Comparison of ENCODE assay signal across 11 cellular contexts in genomic region chr12:51188359-51189051, GRCh38. TPM values are rescaled to one million over a fixed set of nuclear protein-coding genes. Genes with fewer than 3 reads are reported as not detected.
A peak's percentile ranks its signal among the peaks of the same experiment; 100 is the strongest.
DNase-seq lines count a peak whose midpoint lies in the region; TF ChIP-seq lines count a peak whose summit lies in the region.
"Had no signal": no experiment of that assay in that cellular context is flagged by ENCODE, and none has a peak within 500 bp of the region (broad histone marks: within the 10 kb centered on the region; RNA-seq: fewer than 3 reads in every experiment).

No MANE protein-coding gene starts in this region.

- no peaks in the 10 kb centered on the region for H3K79me1 ChIP-seq in H9 (ENCODE audit: insufficient read depth, low read depth, low read length, poor library complexity, severe bottlenecking)

- no peak overlapping the region for H3K4ac ChIP-seq in H9 (ENCODE audit: low read depth, low read length)

- no peak overlapping the region for H2BK12ac ChIP-seq in H9 (ENCODE audit: insufficient read length, low read depth, low read length)

- no peak overlapping the region for H3K4me2 ChIP-seq in H9 (ENCODE audit: insufficient read depth, insufficient read length, low read length)

- no peak overlapping the region for H3K4me3 ChIP-seq in skeletal muscle tissue (ENCODE audit: low read length in 3 of 3)
- H3K4me3 ChIP-seq: cardiac muscle cell, left ventricle myocardium inferior had no signal

- H3K27ac ChIP-seq in H9 (ENCODE audit: insufficient read length, low read depth, low read length) (no peak overlapping the region), skeletal muscle tissue (ENCODE audit: low read depth, low read length) (peak overlapping the region; percentile 69)
- H3K27ac ChIP-seq: cardiac muscle cell, left ventricle myocardium inferior had no signal

- H3K27me3 Mint-ChIP-seq in H9 (ENCODE audit: low read depth), result peaks cover 13% of the 10 kb centered on the region

- no peak overlapping the region for H2BK20ac ChIP-seq in H9 (ENCODE audit: low read depth, low read length, poor library complexity, severe bottlenecking)

- H2BK120ac ChIP-seq in H9 (ENCODE audit: low read depth, low read length, poor library complexity, severe bottlenecking), result no peak overlapping the region

- H3K56ac ChIP-seq in H9 (ENCODE audit: insufficient read length, low read depth, low read length), result no peak overlapping the region

- H3K9me3 ChIP-seq in H9 (ENCODE audit: control insufficient read depth, low read depth, low read length), result no peaks in the 10 kb centered on the region
- no peaks in the 10 kb centered on the region for H3K9me3 ChIP-seq in skeletal muscle tissue (ENCODE audit: control insufficient read depth in 3 of 3, low read length in 3 of 3)
- H3K9me3 ChIP-seq: left ventricle myocardium inferior had no signal

- POLR2A ChIA-PET in HEK293T (lab: Yijun Ruan, JAX), result interaction anchor here (0.6 kb wide), 1 partner anchor 183 kb away, joined by 3 read pairs; no protein-coding TSS in a partner anchor

- H3K79me2 ChIP-seq in H9 (ENCODE audit: insufficient read depth, low read length), result no peaks in the 10 kb centered on the region

- no peak overlapping the region for H3K4me3 Mint-ChIP-seq in H9

- no peak overlapping the region for H4K5ac ChIP-seq in H9 (ENCODE audit: insufficient read length, low read depth, low read length)

- no peak overlapping the region for H2BK5ac ChIP-seq in H9 (ENCODE audit: insufficient read length, low read length)

- H2AK5ac ChIP-seq in H9 (ENCODE audit: insufficient read length, low read length), result no peak overlapping the region

- no peak overlapping the region for H3T11ph ChIP-seq in H9 (ENCODE audit: low read length)

- CTCF ChIA-PET in HEK293T (lab: Yijun Ruan, JAX), result interaction anchor here (0.6 kb wide), 1 partner anchor 816 kb away, joined by 3 read pairs; no protein-coding TSS in a partner anchor

- H3K18ac ChIP-seq in H9 (ENCODE audit: insufficient read length, low read depth, low read length), result no peak overlapping the region

- H3K36me3 ChIP-seq in skeletal muscle tissue (ENCODE audit: control insufficient read depth in 3 of 3, insufficient read depth in 3 of 3, low read length in 3 of 3), result peaks cover 16 to 29% (median 26%) of the 10 kb centered on the region in 3 donors
- H3K36me3 ChIP-seq: cardiac muscle cell had no signal

- no peak overlapping the region for H4K8ac ChIP-seq in H9 (replicated peaks; ENCODE audit: insufficient read length, low read depth, low read length)

- WGBS in H9 (ENCODE audit: extremely low coverage, insufficient read length, low lambda C conversion rate), result no CpG with 5 or more reads among the region's 14 CpGs

- H3K27me3 ChIP-seq in H9 (ENCODE audit: insufficient read depth, low read length) (no peaks in the 10 kb centered on the region), skeletal muscle tissue (ENCODE audit: control insufficient read depth in 3 of 3, insufficient read depth in 3 of 3, low read length in 3 of 3) (no peaks in the 10 kb centered on the region)
- H3K27me3 ChIP-seq: cardiac muscle cell had no signal

- DNase-seq in NCI-H146 (lab: John Stamatoyannopoulos, UW), result peak; percentile 31
- no peak for DNase-seq in NCI-H146 treated with DMSO at 0.1 percent for 48 hours (lab: John Stamatoyannopoulos, UW; ENCODE audit: unreplicated experiment)
- no peak for DNase-seq in H9
- DNase-seq in NAMALWA (ENCODE audit: low spot score), result peak; percentile 40
- no peak for DNase-seq in HuH-7 (ENCODE audit: low spot score)
- DNase-seq in HEK293T (ENCODE audit: extremely low spot score), result no peak
- no peak for DNase-seq in NCI-H2196 treated with DMSO at 0.1 percent for 48 hours (lab: John Stamatoyannopoulos, UW; ENCODE audit: unreplicated experiment)
- DNase-seq: left ventricle myocardium inferior, NCI-H510A treated with DMSO at 0.1 percent for 48 hours had no signal

- H2AFZ ChIP-seq in H9 (ENCODE audit: low read length), result no peak overlapping the region

- peaks cover 10 to 17% of the 10 kb centered on the region in 2 experiments for H3K4me1 Mint-ChIP-seq in H9

- H3K9ac ChIP-seq in H9 (ENCODE audit: extremely low read depth, insufficient read length, low read length) (peak overlapping the region; percentile 18), skeletal muscle tissue (ENCODE audit: low read depth in 1 of 3, low read length in 3 of 3) (peak overlapping the region in 1 of 3 donors; percentile 8)

- H4K91ac ChIP-seq in H9 (ENCODE audit: insufficient read length, low read depth, low read length), result no peak overlapping the region

- no peak overlapping the region for H2BK15ac ChIP-seq in H9 (ENCODE audit: low read depth, low read length)

- TF ChIP-seq CTCF in H9 (conservative IDR thresholded peaks at IDR 0.05), result no peak

- peak overlapping the region in 1 of 3 experiments; percentile 44; a peak in 3 of 7 replicates for H3K27ac Mint-ChIP-seq in H9

- H3K23me2 ChIP-seq in H9 (ENCODE audit: insufficient read length, low read depth, low read length, poor library complexity, severe bottlenecking), result no peaks in the 10 kb centered on the region

- H3K4me1 ChIP-seq in H9 (ENCODE audit: insufficient read depth, low read length) (no peaks in the 10 kb centered on the region), skeletal muscle tissue (ENCODE audit: control insufficient read depth in 3 of 3, insufficient read depth in 3 of 3, low read length in 3 of 3) (peaks cover 16 to 50% (median 23%) of the 10 kb centered on the region in 3 donors)

- no peaks in the 10 kb centered on the region for H4K20me1 ChIP-seq in H9 (ENCODE audit: control insufficient read depth, insufficient read depth, insufficient read length)

- H3K14ac ChIP-seq in H9 (ENCODE audit: insufficient read depth, low read length), result no peak overlapping the region

- peaks cover 0 to 10% (median 3%) of the 10 kb centered on the region in 3 experiments; a peak in 2 of 7 replicates for H3K36me3 Mint-ChIP-seq in H9 (ENCODE audit: insufficient read depth in 1 of 3, low read depth in 3 of 3)

- no peaks in the 10 kb centered on the region for H3K9me3 Mint-ChIP-seq in H9

- no peak overlapping the region for H3K23ac ChIP-seq in H9 (ENCODE audit: insufficient read length, low read depth, low read length)

TF ChIP-seq in HEK293T, 16 proteins besides CTCF, POLR2A, EP300 and RAD21:
- no peak for TF ChIP-seq FOXM1 (IDR thresholded peaks at IDR 0.05; ENCODE audit: borderline replicate concordance)
- TF ChIP-seq SP1 (IDR thresholded peaks at IDR 0.05), result no peak
- TF ChIP-seq CTBP1 (IDR thresholded peaks at IDR 0.05; ENCODE audit: borderline replicate concordance), result no peak
- no peak for TF ChIP-seq NFRKB (IDR thresholded peaks at IDR 0.05)
- TF ChIP-seq ZNF384 (IDR thresholded peaks at IDR 0.05), result no peak
- TF ChIP-seq FOXK2 (IDR thresholded peaks at IDR 0.05), result no peak
- TF ChIP-seq FOXA1 (IDR thresholded peaks at IDR 0.05), result no peak
- no peak for TF ChIP-seq L3MBTL2 (conservative IDR thresholded peaks at IDR 0.05)
- no peak for TF ChIP-seq LEF1 (IDR thresholded peaks at IDR 0.05; ENCODE audit: borderline replicate concordance)
- no peak for TF ChIP-seq TARDBP (IDR thresholded peaks at IDR 0.05)
- TF ChIP-seq SUZ12 (IDR thresholded peaks at IDR 0.05), result no peak
TF ChIP-seq in HEK293T: peak in this region for 0.

RNA-seq across cellular contexts. Expression of gene TFCP2, which starts 15.6 kb away (rescaled TPM):
- total RNA-seq in H9 (2021), result 25.2 and 27.1 TPM in 2 replicates
- 14.6 TPM for total RNA-seq in skeletal muscle tissue

RNA-seq across cellular contexts. Expression of gene POU6F1, which starts 29.4 kb away (rescaled TPM):
- total RNA-seq in H9 (2021) (12.0 and 13.3 TPM in 2 replicates), skeletal muscle tissue (2.6 TPM)

RNA-seq across cellular contexts. Expression of gene DAZAP2, which starts 50.1 kb away (rescaled TPM):
- total RNA-seq in H9 (2021) (23.6 and 25.8 TPM in 2 replicates), skeletal muscle tissue (31.3 TPM)

Comparison
In these comparisons a context has a peak if more than half of its experiments do, and no peak if none do; other contexts are left out.
1. DNase-seq: peak in NCI-H146 (single experiment) and NAMALWA (single experiment); none in NCI-H146 treated with DMSO at 0.1 percent for 48 hours (single experiment), H9 (single experiment), HuH-7 (single experiment), HEK293T (single experiment) and NCI-H2196 treated with DMSO at 0.1 percent for 48 hours (single experiment).